ENCODE assay signal across 8 cellular contexts in the genomic region with DNA sequence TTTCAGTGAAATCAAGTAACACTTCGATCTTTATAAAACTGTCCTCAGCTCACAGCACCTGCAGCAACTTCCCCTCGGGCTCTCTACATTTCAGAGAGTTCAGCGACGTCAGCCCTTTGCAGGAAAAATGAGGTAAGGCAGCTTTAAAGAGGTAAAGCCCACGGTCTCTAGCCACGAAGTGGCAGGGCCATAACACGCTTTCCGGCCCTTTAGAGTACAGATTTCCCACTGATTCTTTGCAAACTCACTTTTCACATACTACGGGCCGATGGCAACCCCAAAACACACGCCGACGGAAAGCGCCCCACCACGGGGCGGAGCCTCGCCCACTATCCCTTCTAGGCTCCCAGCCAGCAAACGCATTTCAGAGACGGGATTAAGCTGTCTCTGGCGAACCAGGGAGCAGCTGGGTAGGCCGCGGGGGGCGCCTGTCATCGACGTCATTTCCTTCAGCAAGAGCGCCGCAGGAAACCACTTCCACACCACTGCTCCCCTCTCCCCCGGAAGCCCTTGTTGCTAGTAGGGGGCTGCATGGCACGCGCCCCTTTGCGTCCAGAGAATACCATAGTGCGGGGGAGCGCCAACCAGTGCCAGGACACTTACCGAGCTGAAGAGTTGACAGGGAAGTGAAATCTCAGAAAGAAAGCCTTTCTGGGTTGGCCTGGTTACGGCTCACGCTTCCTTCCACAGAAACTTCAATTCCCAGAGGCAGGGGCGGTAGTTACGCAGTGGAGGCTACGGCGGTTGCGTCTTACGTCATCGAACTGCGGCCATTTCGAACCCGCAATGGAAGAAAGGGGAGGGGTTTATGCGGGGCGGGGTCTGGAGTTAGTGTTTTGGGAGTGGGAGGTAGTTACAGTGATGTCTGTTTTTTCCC. TPM values are rescaled to one million over a fixed set of nuclear protein-coding genes. Genes with fewer than 3 reads are reported as not detected.
DNase-seq lines count a peak whose midpoint lies in the region; ATAC-seq and TF ChIP-seq lines count a peak whose summit lies in the region.

A gene with protein sequence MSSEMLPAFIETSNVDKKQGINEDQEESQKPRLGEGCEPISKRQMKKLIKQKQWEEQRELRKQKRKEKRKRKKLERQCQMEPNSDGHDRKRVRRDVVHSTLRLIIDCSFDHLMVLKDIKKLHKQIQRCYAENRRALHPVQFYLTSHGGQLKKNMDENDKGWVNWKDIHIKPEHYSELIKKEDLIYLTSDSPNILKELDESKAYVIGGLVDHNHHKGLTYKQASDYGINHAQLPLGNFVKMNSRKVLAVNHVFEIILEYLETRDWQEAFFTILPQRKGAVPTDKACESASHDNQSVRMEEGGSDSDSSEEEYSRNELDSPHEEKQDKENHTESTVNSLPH (minus strand): TSS at position 730 of the 877 bp plus-strand sequence. CDS start 4,701 bp downstream, outside the sequence.

- H3K4me1 ChIP-seq in cardiac muscle cell (ENCODE audit: low read depth) (no peaks in the 10 kb centered on the region), parathyroid adenoma (no peaks in the 10 kb centered on the region), transverse colon (peaks cover 0 to 14% (median 4%) of the 10 kb centered on the region in 4 donors)

- no peaks in the 10 kb centered on the region for H3K27me3 ChIP-seq in cardiac muscle cell
- no peaks in the 10 kb centered on the region for H3K27me3 ChIP-seq in parathyroid adenoma (ENCODE audit: control insufficient read depth, insufficient read depth, low read length)
- no peaks in the 10 kb centered on the region for H3K27me3 ChIP-seq in transverse colon

- no peaks in the 10 kb centered on the region for H3K36me3 ChIP-seq in cardiac muscle cell
- H3K36me3 ChIP-seq in parathyroid adenoma (ENCODE audit: control insufficient read depth, insufficient read depth, low read length) = no peaks in the 10 kb centered on the region
- H3K36me3 ChIP-seq in transverse colon = no peaks in the 10 kb centered on the region

- H3K9me3 ChIP-seq in cardiac muscle cell (ENCODE audit: low read depth) (no peaks in the 10 kb centered on the region), parathyroid adenoma (ENCODE audit: control insufficient read depth, low read length) (no peaks in the 10 kb centered on the region), transverse colon (no peaks in the 10 kb centered on the region)

- H2AFZ ChIP-seq in parathyroid adenoma = peak within 1 kb of the TSS; percentile 92

- peak; percentile 92 for DNase-seq in GM12864 (ENCODE audit: low read depth)
- peak; percentile 92 to 99 (median 99) for DNase-seq in NCI-H1417 (lab: John Stamatoyannopoulos, UW)
- DNase-seq in SW 1271 (lab: John Stamatoyannopoulos, UW) = peak; percentile 82 to 92
- peak; percentile 98 to 99 for DNase-seq in cardiac muscle cell (ENCODE audit: low read depth in 1 of 2, low spot score in 1 of 2)
- peak; percentile 97 for DNase-seq in transverse colon

- 0% methylated on average over 48 of the region's 48 CpGs for WGBS in adipose tissue, 3 donors
- 0% methylated on average over 15 to 41 of the region's 48 CpGs for WGBS in transverse colon (ENCODE audit: low coverage in 1 of 2), 2 donors

- TF ChIP-seq CTCF in GM12864 (IDR thresholded peaks at IDR 0.05; ENCODE audit: low read depth, low read length, missing control alignments) (no peak), cardiac muscle cell (IDR thresholded peaks at IDR 0.05; ENCODE audit: low read depth, low read length) (peak; percentile 19), parathyroid adenoma (IDR thresholded peaks at IDR 0.05) (peak; percentile 8), transverse colon (IDR thresholded peaks at IDR 0.05) (peak in 3 of 5 experiments; percentile 15 to 48 (median 35))

- intact Hi-C loops in transverse colon (cut with DNase I; ENCODE audit: low total_unique reads) = loop anchor here (5.0 to 10.0 kb wide), 3 partner anchors 239 to 331 kb away; a partner anchor contains a TSS

- H3K27ac ChIP-seq in adipose tissue (ENCODE audit: low read depth, low read length) = peak within 1 kb of the TSS; percentile 16
- peak within 1 kb of the TSS; percentile 96 for H3K27ac ChIP-seq in cardiac muscle cell
- peak within 1 kb of the TSS; percentile 84 for H3K27ac ChIP-seq in parathyroid adenoma
- peak within 1 kb of the TSS; percentile 92 to 98 (median 94) for H3K27ac ChIP-seq in transverse colon

- H3K4me2 ChIP-seq in parathyroid adenoma (ENCODE audit: low read length) = peak within 1 kb of the TSS; percentile 77

- peak; percentile 85 for TF ChIP-seq POLR2A in transverse colon (IDR thresholded peaks at IDR 0.05)

- peak within 1 kb of the TSS; percentile 15 for H3K9ac ChIP-seq in parathyroid adenoma

- H3K79me2 ChIP-seq in parathyroid adenoma = no peaks in the 10 kb centered on the region

- TF ChIP-seq EP300 in transverse colon (IDR thresholded peaks at IDR 0.05; ENCODE audit: low read depth) = no peak

- H3K4me3 ChIP-seq in GM12864 (ENCODE audit: low read depth, low read length) (peak within 1 kb of the TSS; percentile 75), cardiac muscle cell (peak within 1 kb of the TSS; percentile 59), parathyroid adenoma (ENCODE audit: low read depth, low read length) (peak within 1 kb of the TSS; percentile 91), transverse colon (peak within 1 kb of the TSS; percentile 50 to 66 (median 56))

- peak; percentile 95 for ATAC-seq in HG02759 (IDR thresholded peaks at IDR 0.05; ENCODE audit: unreplicated experiment)

- in situ Hi-C loops in transverse colon (cut with MboI; ENCODE audit: low pct_ligation_motif_present in 1 of 4, low pct_unique_long_range_greater_than_20kb in 1 of 4, low sequenced_read_pairs in 3 of 4) = loop anchor here (5.0 to 25.0 kb wide), 6 partner anchors 241 to 391 kb away; a partner anchor contains a TSS

RNA-seq across cellular contexts. Expression of the gene that starts here (rescaled TPM):
- polyA plus RNA-seq in adipose tissue (1 to 10 TPM; 3.7 to 5.1 (median 4.2) TPM), cardiac muscle cell (6.5 and 10.3 TPM in 2 replicates)
- total RNA-seq in cardiac muscle cell (4.9 and 7.5 TPM in 2 replicates), transverse colon (1 to 10 TPM in 3 of 4 donors, not detected in 1; 6.0 to 8.1 (median 6.8) TPM)

Comparison
In these comparisons a context has a peak if more than half of its experiments do, and no peak if none do; other contexts are left out.
1. Peak in every context shown above with its lines: DNase-seq, ATAC-seq, H3K4me3 ChIP-seq and H3K27ac ChIP-seq.
2. H3K27ac ChIP-seq: peak in every context shown above with its lines; median percentile 96 in cardiac muscle cell; 94 in transverse colon; 84 in parathyroid adenoma; 16 in adipose tissue.